1 cellular context compared by ENCODE assay signal in genomic region chr21:45168522-45168921, GRCh38.
TF ChIP-seq lines count a peak whose summit lies in the region.

No MANE protein-coding gene starts in this region.

TF ChIP-seq in HepG2, 621 proteins besides CTCF, POLR2A, EP300 and RAD21 (continued from another document):
- TF ChIP-seq HOMEZ (CRISPR knock-in tag; IDR thresholded peaks at IDR 0.05; ENCODE audit: low read depth) (no peak), HOXA7 (CRISPR knock-in tag; IDR thresholded peaks at IDR 0.05) (no peak), MEF2D (CRISPR knock-in tag; IDR thresholded peaks at IDR 0.05) (no peak), TBX2 (CRISPR knock-in tag; IDR thresholded peaks at IDR 0.05; ENCODE audit: borderline replicate concordance) (no peak), GZF1 (CRISPR knock-in tag; IDR thresholded peaks at IDR 0.05) (no peak), ZNF841 (CRISPR knock-in tag; IDR thresholded peaks at IDR 0.05; ENCODE audit: borderline replicate concordance) (no peak), KMT2B (CRISPR knock-in tag; IDR thresholded peaks at IDR 0.05) (no peak), POLR2AphosphoS2 (IDR thresholded peaks at IDR 0.05; ENCODE audit: low read depth, low read length) (no peak), ZC3H4 (CRISPR knock-in tag; IDR thresholded peaks at IDR 0.05; ENCODE audit: borderline replicate concordance) (no peak), LCORL (IDR thresholded peaks at IDR 0.05) (no peak), LCORL (CRISPR knock-in tag; IDR thresholded peaks at IDR 0.05) (no peak), SIN3A (IDR thresholded peaks at IDR 0.05; ENCODE audit: borderline replicate concordance, low read depth, low read length) (no peak), MAFK (conservative IDR thresholded peaks at IDR 0.05 in 1 of 2, IDR thresholded peaks at IDR 0.05 in 1 of 2; ENCODE audit: low read length in 2 of 2) (peak in 1 of 2 experiments; percentile 57; a peak in 2 of 4 replicates), HMGXB4 (CRISPR knock-in tag; IDR thresholded peaks at IDR 0.05; ENCODE audit: borderline replicate concordance in 1 of 2, low read depth in 1 of 2) (no peak), RORA (CRISPR knock-in tag; IDR thresholded peaks at IDR 0.05) (no peak)
